In genomic region chr3:12964713-12965612, GRCh38 we compare ENCODE assay signal across 10 cellular contexts.
DNase-seq lines count a peak whose midpoint lies in the region; ATAC-seq and TF ChIP-seq lines count a peak whose summit lies in the region.
"Had no signal": no experiment of that assay in that cellular context is flagged by ENCODE, and none has a peak within 500 bp of the region (broad histone marks: within the 10 kb centered on the region; RNA-seq: fewer than 3 reads in every experiment).

No MANE protein-coding gene starts in this region.

- peak overlapping the region in 2 of 3 donors; percentile 72 to 77 for H3K4me3 Mint-ChIP-seq in T-cell
- peak overlapping the region in 1 of 2 donors; percentile 47 for H3K4me3 Mint-ChIP-seq in stimulated activated naive B cell treated with anti-CD40 and anti-IgM and Interleukin-4, amounts not matched to agents 10 μg/mL and 1 μg/mL and 100 μg/mL, for 72 hours

- ATAC-seq in T-cell (replicated peaks in 1 of 4), result no peak
- no peak for ATAC-seq in stimulated activated naive B cell treated with anti-CD40 and anti-IgM and Interleukin-4, amounts not matched to agents 10 μg/mL and 1 μg/mL and 100 μg/mL, for 72 hours (replicated peaks)

- no peaks in the 10 kb centered on the region for H3K9me3 Mint-ChIP-seq in T-cell
- peaks cover 0 to 1% of the 10 kb centered on the region in 2 donors for H3K9me3 Mint-ChIP-seq in stimulated activated naive B cell treated with anti-CD40 and anti-IgM and Interleukin-4, amounts not matched to agents 10 μg/mL and 1 μg/mL and 100 μg/mL, for 72 hours

- H3K4me1 Mint-ChIP-seq in T-cell, result peaks cover 89 to 93% (median 90%) of the 10 kb centered on the region in 3 donors
- peaks cover 80 to 95% of the 10 kb centered on the region in 2 donors for H3K4me1 Mint-ChIP-seq in stimulated activated naive B cell treated with anti-CD40 and anti-IgM and Interleukin-4, amounts not matched to agents 10 μg/mL and 1 μg/mL and 100 μg/mL, for 72 hours

- no peaks in the 10 kb centered on the region for H3K27me3 ChIP-seq in layer of hippocampus (ENCODE audit: control insufficient read depth, insufficient read depth, low read length)

- DNase-seq in HuH-7 (ENCODE audit: low spot score), result peak; percentile 98
- no peak for DNase-seq in T-cell
- no peak for DNase-seq in stimulated activated naive B cell treated with anti-CD40 and anti-IgM and Interleukin-4, amounts not matched to agents 10 μg/mL and 1 μg/mL and 100 μg/mL, for 72 hours
- no peak for DNase-seq in stimulated activated CD4-positive, alpha-beta T cell treated with anti-CD3 and anti-CD28 coated beads, Interleukin-12 subunit alpha, Interleukin-12 subunit beta, amount 100 ng/mL, for 4 hours
- DNase-seq in erythroblast (lab: John Stamatoyannopoulos, UW), result no peak
- no peak for DNase-seq in A172 (ENCODE audit: low spot score)
- DNase-seq: activated CD4-positive, CD25-positive, alpha-beta regulatory T cell; NK-92 treated with Interleukin-12 subunit alpha and Interleukin-12 subunit beta, amount 100 ng/mL, for 24 hours; occipital lobe had no signal

- peaks cover 8% of the 10 kb centered on the region for H3K36me3 Mint-ChIP-seq in T-cell
- H3K36me3 Mint-ChIP-seq in stimulated activated naive B cell treated with anti-CD40 and anti-IgM and Interleukin-4, amounts not matched to agents 10 μg/mL and 1 μg/mL and 100 μg/mL, for 72 hours, result peaks cover 12 to 47% of the 10 kb centered on the region in 2 donors

- peak overlapping the region; percentile 40 for H3K27ac ChIP-seq in layer of hippocampus (ENCODE audit: low read depth, low read length)

- CTCF ChIA-PET in T-cell (lab: Charles Lee), result interaction anchor here in 1 of 2 donors (0.5 kb wide), 1 partner anchor 1468 kb away, joined by 6 read pairs; no protein-coding TSS in a partner anchor

- peak overlapping the region; percentile 36 to 72 for H3K27ac Mint-ChIP-seq in T-cell
- H3K27ac Mint-ChIP-seq in stimulated activated naive B cell treated with anti-CD40 and anti-IgM and Interleukin-4, amounts not matched to agents 10 μg/mL and 1 μg/mL and 100 μg/mL, for 72 hours, result peak overlapping the region; percentile 20

- no peaks in the 10 kb centered on the region for H3K27me3 Mint-ChIP-seq in T-cell
- H3K27me3 Mint-ChIP-seq in stimulated activated naive B cell treated with anti-CD40 and anti-IgM and Interleukin-4, amounts not matched to agents 10 μg/mL and 1 μg/mL and 100 μg/mL, for 72 hours, result no peaks in the 10 kb centered on the region

- no peak for TF ChIP-seq POLR2A in erythroblast (IDR thresholded peaks at IDR 0.05; ENCODE audit: low read length)

- POLR2A ChIA-PET in T-cell (lab: Charles Lee), result no interaction called here
